In genomic region chr1:2086446-2087082, GRCh38 we compare ENCODE assay signal across 21 cellular contexts.
"Had no signal": no experiment of that assay in that cellular context is flagged by ENCODE, and none has a peak within 500 bp of the region (broad histone marks: within the 10 kb centered on the region; RNA-seq: fewer than 3 reads in every experiment).

No MANE protein-coding gene starts in this region.

- H3K27ac Mint-ChIP-seq: activated CD4-positive, alpha-beta memory T cell treated with anti-CD3 and anti-CD28 coated beads, Interleukin-2, amount 10 ng/mL, durations not matched to agents 7 days and 5 days; activated naive CD8-positive, alpha-beta T cell treated with anti-CD3 and anti-CD28 coated beads, Interleukin-2, amount 50 U/mL, for 24 hours; brain; T-helper 17 cell had no signal

- H3K27me3 Mint-ChIP-seq: activated naive CD8-positive, alpha-beta T cell treated with anti-CD3 and anti-CD28 coated beads, Interleukin-2, amount 50 U/mL, for 24 hours; brain; T-helper 17 cell had no signal

- DNase-seq: activated CD4-positive, alpha-beta memory T cell treated with anti-CD3 and anti-CD28 coated beads, Interleukin-2, amount 10 ng/mL, durations not matched to agents 7 days and 5 days; activated CD4-positive, alpha-beta T cell treated with anti-CD3 and anti-CD28 coated beads for 48 hours; activated gamma-delta T cell; activated naive CD4-positive, alpha-beta T cell treated with anti-CD3 and anti-CD28 coated beads, Interleukin-2, amount 50 U/mL, for 16 hours; activated naive CD8-positive, alpha-beta T cell treated with anti-CD3 and anti-CD28 coated beads, Interleukin-2, amount 50 U/mL, for 24 hours; activated T-cell treated with anti-CD3 and anti-CD28 coated beads for 4 hours; dermis blood vessel endothelial cell; effector memory CD4-positive, alpha-beta T cell; esophagus squamous epithelium; gastrocnemius medialis; heart left ventricle; left cardiac atrium; mesendoderm; mucosa of descending colon; sigmoid colon; stimulated activated CD4-positive, alpha-beta T cell treated with anti-CD3 and anti-CD28 coated beads, Interleukin-4, amount 100 ng/mL, for 1 hour; stimulated activated naive CD4-positive, alpha-beta T cell treated with Interleukin-2 at 50 U/mL for 16 hours; SW 1271; T-helper 17 cell; tibial artery had no signal

- H3K4me3 Mint-ChIP-seq: activated CD4-positive, alpha-beta memory T cell treated with anti-CD3 and anti-CD28 coated beads, Interleukin-2, amount 10 ng/mL, durations not matched to agents 7 days and 5 days; activated naive CD8-positive, alpha-beta T cell treated with anti-CD3 and anti-CD28 coated beads, Interleukin-2, amount 50 U/mL, for 24 hours; brain; T-helper 17 cell had no signal

- ATAC-seq: activated naive CD8-positive, alpha-beta T cell treated with anti-CD3 and anti-CD28 coated beads, Interleukin-2, amount 50 U/mL, for 24 hours; gastrocnemius medialis; heart left ventricle; left cardiac atrium; mucosa of descending colon; T-helper 17 cell had no signal

- H3K9me3 Mint-ChIP-seq: activated CD4-positive, alpha-beta memory T cell treated with anti-CD3 and anti-CD28 coated beads, Interleukin-2, amount 10 ng/mL, durations not matched to agents 7 days and 5 days; activated naive CD8-positive, alpha-beta T cell treated with anti-CD3 and anti-CD28 coated beads, Interleukin-2, amount 50 U/mL, for 24 hours had no signal

- H3K4me1 Mint-ChIP-seq: activated CD4-positive, alpha-beta memory T cell treated with anti-CD3 and anti-CD28 coated beads, Interleukin-2, amount 10 ng/mL, durations not matched to agents 7 days and 5 days had no signal
